ENCODE assay signal across 18 cellular contexts in the genomic region with DNA sequence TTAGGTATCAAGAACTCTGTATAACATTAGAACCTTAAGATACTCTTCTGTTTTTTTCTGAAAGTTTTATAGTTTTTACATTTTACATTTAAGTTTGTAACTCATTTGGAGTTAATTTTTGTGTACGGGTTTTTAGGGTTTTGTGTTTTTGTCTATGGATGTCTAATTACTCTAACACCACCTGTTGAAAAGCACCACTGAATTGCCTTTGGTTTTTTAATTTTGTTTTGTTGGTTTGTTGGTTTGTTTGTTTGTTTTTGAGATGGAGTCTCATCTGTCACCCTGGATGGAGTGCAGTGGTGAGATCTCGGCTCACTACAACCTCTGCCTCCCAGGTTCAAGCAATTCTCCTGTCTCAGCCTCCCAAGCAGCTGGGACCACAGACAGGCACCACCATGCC.
"Had no signal": no experiment of that assay in that cellular context is flagged by ENCODE, and none has a peak within 500 bp of the region (broad histone marks: within the 10 kb centered on the region; RNA-seq: fewer than 3 reads in every experiment).

No MANE protein-coding gene starts in this region.

- ATAC-seq: naive thymus-derived CD8-positive, alpha-beta T cell; natural killer cell; natural killer cell treated with Interleukin-12 subunit alpha and Interleukin-12 subunit beta and Interleukin-15 and Interleukin-18, amount 100 ng/mL, for 72 hours; pancreas; psoas muscle; right cardiac atrium; right lobe of liver; sciatic nerve had no signal

- H3K4me3 ChIP-seq: neural progenitor cell, ovary, pancreas, prostate gland, psoas muscle, right atrium auricular region, right lobe of liver, sigmoid colon, skin epidermis, smooth muscle cell, spleen had no signal

- H3K4me1 ChIP-seq: neural progenitor cell, prostate gland had no signal

- H3K27ac ChIP-seq: neural progenitor cell, neutrophil, ovary, pancreas, parathyroid adenoma, prostate gland, psoas muscle, right atrium auricular region, right lobe of liver, sigmoid colon, skin epidermis, spleen had no signal

- H3K9me3 ChIP-seq: neutrophil, ovary, pancreas, prostate gland, psoas muscle, right atrium auricular region, right lobe of liver, sigmoid colon, spleen had no signal

- H3K36me3 ChIP-seq: neural progenitor cell, neutrophil, ovary, pancreas, prostate gland, right atrium auricular region, right lobe of liver, sigmoid colon, spleen had no signal
